Comparison of ENCODE assay signal across 9 cellular contexts in the genomic region with DNA sequence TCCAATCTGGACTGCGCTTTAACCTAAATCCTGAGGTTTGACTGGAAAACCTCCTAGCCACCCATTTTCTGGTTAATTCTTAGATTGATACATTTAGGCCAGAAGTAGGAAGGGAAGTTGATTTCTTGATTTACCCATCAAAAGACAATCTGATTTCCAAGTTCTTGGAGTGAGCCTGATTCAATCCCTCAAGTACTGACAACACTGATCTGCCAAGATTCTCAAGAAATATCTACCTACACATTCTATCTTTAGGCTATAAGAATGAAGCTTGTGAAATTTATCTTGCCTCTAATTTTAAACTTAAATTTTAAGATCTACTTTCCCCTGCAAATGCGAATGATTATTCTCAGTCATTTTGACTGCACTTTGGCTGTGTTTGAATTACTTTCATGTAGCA. TPM values are rescaled to one million over a fixed set of nuclear protein-coding genes. Genes with fewer than 3 reads are reported as not detected.
"Had no signal": no experiment of that assay in that cellular context is flagged by ENCODE, and none has a peak within 500 bp of the region (broad histone marks: within the 10 kb centered on the region; RNA-seq: fewer than 3 reads in every experiment).

No MANE protein-coding gene starts in this region.

- DNase-seq: GM23248, H9, HCEC 1CT, HFFc6, IMR-90, KG1 had no signal

- H2AFZ ChIP-seq: GM23248 had no signal

- ATAC-seq: K562 had no signal

- H3K4me3 ChIP-seq: GM23248, K562 had no signal

- H3K9ac ChIP-seq: GM23248 had no signal

- H3K27ac ChIP-seq: GM23248 had no signal

RNA-seq across cellular contexts. Expression of a gene that starts 5.9 kb away (rescaled TPM):
- total RNA-seq: GM23248, H1, H9, HFFc6, HT-29, IMR-90, K562 had no signal
- polyA plus RNA-seq: GM23248, H1, IMR-90, K562 had no signal
